Comparison of ENCODE assay signal across 14 cellular contexts in the genomic region with DNA sequence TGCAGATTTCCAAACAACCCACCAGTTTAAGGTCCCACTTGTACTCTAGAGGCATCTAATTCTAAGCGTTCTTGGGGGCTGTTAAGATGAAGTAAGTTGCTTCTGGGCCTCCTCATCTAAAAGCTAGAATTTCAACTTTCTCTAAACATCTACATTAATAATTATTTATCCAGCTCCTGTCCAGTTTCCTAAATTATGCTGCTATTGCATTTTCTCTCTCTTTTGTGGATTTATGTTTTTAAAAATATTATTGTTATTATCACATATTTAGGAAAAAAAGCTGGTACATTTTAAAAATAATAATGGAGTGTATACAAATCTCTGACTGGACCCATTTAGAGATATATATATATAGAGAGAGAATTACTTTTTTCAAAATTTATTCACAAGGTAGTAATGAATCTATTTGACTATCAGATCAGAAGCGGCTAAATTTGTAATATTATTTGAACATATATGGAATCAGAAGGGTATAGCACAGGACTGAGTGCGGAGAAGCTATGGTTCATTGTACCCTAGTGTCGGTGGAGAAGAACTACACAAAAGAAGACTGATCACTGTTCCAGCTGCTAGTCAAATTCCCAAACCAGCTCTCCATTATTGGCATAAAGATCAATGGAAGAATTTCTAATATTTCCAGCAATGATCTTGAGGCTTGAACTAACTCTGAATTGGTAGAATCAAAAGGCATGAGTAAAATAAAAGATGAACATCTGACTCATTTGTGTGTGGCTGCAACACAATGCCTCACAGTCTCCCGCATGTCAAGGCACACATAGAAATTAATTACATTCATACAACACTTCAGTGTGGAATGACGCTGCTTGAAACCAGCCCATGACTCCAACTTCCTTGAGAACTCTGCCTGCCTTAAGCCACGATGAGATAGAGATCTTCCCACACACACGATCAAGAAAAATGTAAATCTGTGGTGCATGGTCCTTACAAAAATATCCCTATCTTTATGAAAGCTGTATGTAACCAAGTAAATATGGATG.
DNase-seq lines count a peak whose midpoint lies in the region; ATAC-seq and TF ChIP-seq lines count a peak whose summit lies in the region.
"Had no signal": no experiment of that assay in that cellular context is flagged by ENCODE, and none has a peak within 500 bp of the region (broad histone marks: within the 10 kb centered on the region; RNA-seq: fewer than 3 reads in every experiment).

No MANE protein-coding gene starts in this region.

- H3K4me1 ChIP-seq in DND-41 (ENCODE audit: insufficient read depth, low read length), result peaks cover 26% of the 10 kb centered on the region
- H3K4me1 ChIP-seq: parathyroid adenoma had no signal

- peak; percentile 49; the same call in 2 of the 3 replicates for ATAC-seq in DND-41 (ENCODE audit: insufficient read depth, low read depth)
- peak; percentile 84 for ATAC-seq in activated T-helper 17 cell treated with anti-CD3 and anti-CD28 coated beads, Interleukin-2, amount 50 U/mL, for 72 hours (replicated peaks)
- ATAC-seq in left cardiac atrium, result no peak
- ATAC-seq in HG03520 (IDR thresholded peaks at IDR 0.05; ENCODE audit: unreplicated experiment), result no peak
- ATAC-seq: GM12878, Right ventricle myocardium inferior had no signal

- H3K4me2 ChIP-seq in DND-41 (ENCODE audit: insufficient read depth, low read length), result no peak overlapping the region
- H3K4me2 ChIP-seq: smooth muscle cell had no signal

- H3K27ac ChIP-seq in C4-2B (no peak overlapping the region), DND-41 (ENCODE audit: low read length) (peak overlapping the region; percentile 3; the same call in 1 of the 2 replicates)
- H3K27ac ChIP-seq: parathyroid adenoma had no signal

- H2AFZ ChIP-seq in DND-41 (ENCODE audit: low read depth, low read length), result no peak overlapping the region
- H2AFZ ChIP-seq: parathyroid adenoma had no signal

- H3K36me3 Mint-ChIP-seq in activated T-helper 17 cell treated with anti-CD3 and anti-CD28 coated beads, Interleukin-2, amount 50 U/mL, for 72 hours (ENCODE audit: low read depth), result no peaks in the 10 kb centered on the region
- H3K36me3 Mint-ChIP-seq in glutamatergic neuron (ENCODE audit: unreplicated experiment), result no peaks in the 10 kb centered on the region
- H3K36me3 Mint-ChIP-seq: CD8-positive, alpha-beta memory T cell had no signal

- H3K9ac ChIP-seq in DND-41 (ENCODE audit: low read depth, low read length), result no peak overlapping the region
- H3K9ac ChIP-seq: parathyroid adenoma had no signal

- H3K9me3 ChIP-seq in DND-41 (ENCODE audit: insufficient read depth, low read length, severe bottlenecking), result no peaks in the 10 kb centered on the region

- TF ChIP-seq CTCF in C4-2B (conservative IDR thresholded peaks at IDR 0.05), result peak; percentile 12; the same call in 1 of the 2 replicates
- TF ChIP-seq CTCF in DND-41 (IDR thresholded peaks at IDR 0.05; ENCODE audit: borderline replicate concordance, extremely low read depth, low read length, poor library complexity, severe bottlenecking), result peak; percentile 5
- TF ChIP-seq CTCF in glutamatergic neuron (IDR thresholded peaks at IDR 0.05; ENCODE audit: partially characterized antibody, unreplicated experiment), result peak; percentile 54

- DNase-seq in DND-41, result no peak
- DNase-seq in glutamatergic neuron, result no peak
- no peak for DNase-seq in left cardiac atrium
- no peak for DNase-seq in activated CD8-positive, alpha-beta memory T cell treated with anti-CD3 and anti-CD28 coated beads, Interleukin-2, amount 50 U/mL, for 48 hours
- DNase-seq: CD8-positive, alpha-beta memory T cell; GOT3; hypothalamus had no signal

- no peaks in the 10 kb centered on the region for H3K4me1 Mint-ChIP-seq in activated T-helper 17 cell treated with anti-CD3 and anti-CD28 coated beads, Interleukin-2, amount 50 U/mL, for 72 hours
- no peaks in the 10 kb centered on the region for H3K4me1 Mint-ChIP-seq in glutamatergic neuron (ENCODE audit: low read depth, unreplicated experiment)

- H3K79me2 ChIP-seq in DND-41 (ENCODE audit: insufficient read depth, low read length), result no peaks in the 10 kb centered on the region
- H3K79me2 ChIP-seq: parathyroid adenoma had no signal

- H3K27me3 Mint-ChIP-seq in activated T-helper 17 cell treated with anti-CD3 and anti-CD28 coated beads, Interleukin-2, amount 50 U/mL, for 72 hours, result no peaks in the 10 kb centered on the region
- H3K27me3 Mint-ChIP-seq in glutamatergic neuron (ENCODE audit: unreplicated experiment), result peaks cover 3% of the 10 kb centered on the region

- no peaks in the 10 kb centered on the region for H3K36me3 ChIP-seq in DND-41 (ENCODE audit: insufficient read depth, low read length)

- H3K27me3 ChIP-seq in DND-41 (ENCODE audit: insufficient read depth, low read length, poor library complexity), result no peaks in the 10 kb centered on the region

- peak overlapping the region; percentile 60 for H3K4me3 Mint-ChIP-seq in activated T-helper 17 cell treated with anti-CD3 and anti-CD28 coated beads, Interleukin-2, amount 50 U/mL, for 72 hours
- no peak overlapping the region for H3K4me3 Mint-ChIP-seq in glutamatergic neuron (ENCODE audit: unreplicated experiment)
- H3K4me3 Mint-ChIP-seq: CD8-positive, alpha-beta memory T cell had no signal

- H3K9me3 Mint-ChIP-seq in activated T-helper 17 cell treated with anti-CD3 and anti-CD28 coated beads, Interleukin-2, amount 50 U/mL, for 72 hours, result no peaks in the 10 kb centered on the region
- H3K9me3 Mint-ChIP-seq in glutamatergic neuron (ENCODE audit: unreplicated experiment), result no peaks in the 10 kb centered on the region
- H3K9me3 Mint-ChIP-seq: CD8-positive, alpha-beta memory T cell had no signal

- no peaks in the 10 kb centered on the region for H4K20me1 ChIP-seq in DND-41 (ENCODE audit: insufficient read depth, low read length)

- intact Hi-C loops in left cardiac atrium (cut with DNase I), result no loop called here

- peak overlapping the region; percentile 73 for H3K27ac Mint-ChIP-seq in activated T-helper 17 cell treated with anti-CD3 and anti-CD28 coated beads, Interleukin-2, amount 50 U/mL, for 72 hours
- H3K27ac Mint-ChIP-seq in glutamatergic neuron (ENCODE audit: unreplicated experiment), result no peak overlapping the region

- H3K4me3 ChIP-seq in DND-41 (ENCODE audit: low read depth in 1 of 2, low read length in 2 of 2), result no peak overlapping the region
- H3K4me3 ChIP-seq: GM12878, smooth muscle cell had no signal

Comparison
In these comparisons a context has a peak if more than half of its experiments do, and no peak if none do; other contexts are left out.
1. ATAC-seq: peak in DND-41 (single experiment) and activated T-helper 17 cell treated with anti-CD3 and anti-CD28 coated beads, Interleukin-2, amount 50 U/mL, for 72 hours (single experiment); none in left cardiac atrium (0 of 2) and HG03520 (single experiment).
2. Peak in every context shown above with its lines, with median percentiles within 50 percentile points of each other: CTCF ChIP-seq.